In genomic region chr17:31537558-31537957, GRCh38 we compare ENCODE assay signal across 16 cellular contexts.
A peak's percentile ranks its signal among the peaks of the same experiment; 100 is the strongest.
DNase-seq lines count a peak whose midpoint lies in the region; ATAC-seq and TF ChIP-seq lines count a peak whose summit lies in the region.
"Had no signal": no experiment of that assay in that cellular context is flagged by ENCODE, and none has a peak within 500 bp of the region (broad histone marks: within the 10 kb centered on the region; RNA-seq: fewer than 3 reads in every experiment).

No MANE protein-coding gene starts in this region.

- H3K36me3 Mint-ChIP-seq in H9 (ENCODE audit: insufficient read depth in 1 of 3, low read depth in 3 of 3) (peaks cover 0 to 4% (median 0%) of the 10 kb centered on the region in 3 experiments; a peak in 3 of 7 replicates), T-helper 17 cell (ENCODE audit: low read depth) (peaks cover 2% of the 10 kb centered on the region), memory B cell (peaks cover 4% of the 10 kb centered on the region), osteocyte (ENCODE audit: unreplicated experiment) (no peaks in the 10 kb centered on the region)

- H4K8ac ChIP-seq in H9 (replicated peaks; ENCODE audit: insufficient read length, low read depth, low read length): no peak overlapping the region

- H4K5ac ChIP-seq in H9 (ENCODE audit: insufficient read length, low read depth, low read length): no peak overlapping the region

- no peak overlapping the region for H3K4ac ChIP-seq in H9 (ENCODE audit: low read depth, low read length)

- H3T11ph ChIP-seq in H9 (ENCODE audit: low read length): no peak overlapping the region

- no peaks in the 10 kb centered on the region for H3K9me3 ChIP-seq in H9 (ENCODE audit: control insufficient read depth, low read depth, low read length)
- H3K9me3 ChIP-seq in T-helper 17 cell (ENCODE audit: control insufficient read depth, low read length, poor library complexity, severe bottlenecking): no peaks in the 10 kb centered on the region
- H3K9me3 ChIP-seq: HAP-1, thoracic aorta had no signal

- ATAC-seq in T-helper 17 cell (no peak), memory B cell (ENCODE audit: low read depth) (no peak)
- ATAC-seq: Right ventricle myocardium inferior had no signal

- no peaks in the 10 kb centered on the region for H3K4me1 ChIP-seq in H9 (ENCODE audit: insufficient read depth, low read length)

- H3K27me3 Mint-ChIP-seq in H9 (ENCODE audit: low read depth) (no peaks in the 10 kb centered on the region; the same call in none of the 2 replicates), T-helper 17 cell (no peaks in the 10 kb centered on the region), memory B cell (no peaks in the 10 kb centered on the region), osteocyte (ENCODE audit: unreplicated experiment) (no peaks in the 10 kb centered on the region)

- no peak overlapping the region; the same call in 1 of the 2 replicates for H3K14ac ChIP-seq in H9 (ENCODE audit: insufficient read depth, low read length)

- no peak overlapping the region for H3K27ac Mint-ChIP-seq in H9
- H3K27ac Mint-ChIP-seq in T-helper 17 cell: peak overlapping the region; percentile 57
- H3K27ac Mint-ChIP-seq in memory B cell: no peak overlapping the region
- no peak overlapping the region for H3K27ac Mint-ChIP-seq in osteocyte (ENCODE audit: unreplicated experiment)
- H3K27ac Mint-ChIP-seq: activated naive CD4-positive, alpha-beta T cell treated with anti-CD3 and anti-CD28 coated beads for 36 hours had no signal

- H3K79me1 ChIP-seq in H9 (ENCODE audit: insufficient read depth, low read depth, low read length, poor library complexity, severe bottlenecking): no peaks in the 10 kb centered on the region

- H3K9ac ChIP-seq in H9 (ENCODE audit: extremely low read depth, insufficient read length, low read length): no peak overlapping the region

- H2BK12ac ChIP-seq in H9 (ENCODE audit: insufficient read length, low read depth, low read length): no peak overlapping the region

- no peak overlapping the region for H3K56ac ChIP-seq in H9 (ENCODE audit: insufficient read length, low read depth, low read length)

- no peaks in the 10 kb centered on the region for H3K79me2 ChIP-seq in H9 (ENCODE audit: insufficient read depth, low read length)

- no peak overlapping the region for H3K18ac ChIP-seq in H9 (ENCODE audit: insufficient read length, low read depth, low read length)

- H2BK15ac ChIP-seq in H9 (ENCODE audit: low read depth, low read length): no peak overlapping the region

- DNase-seq in COLO668 (lab: John Stamatoyannopoulos, UW; ENCODE audit: unreplicated experiment) (peak; percentile 64), H9 (peak; percentile 30), T-helper 17 cell (no peak), memory B cell (ENCODE audit: low spot score in 2 of 2) (no peak), inferior parietal cortex (ENCODE audit: extremely low spot score) (no peak), activated T-cell treated with anti-CD3 and anti-CD28 coated beads for 4 hours (no peak), osteocyte (ENCODE audit: extremely low spot score, unreplicated experiment) (no peak)
- no peak for DNase-seq in activated CD4-positive, alpha-beta T cell treated with anti-CD3 and anti-CD28 coated beads for 4 hours
- DNase-seq: activated CD4-positive, CD25-positive, alpha-beta regulatory T cell treated with anti-CD3 and anti-CD28 coated beads, Interleukin-2, amount 50 U/mL, for 72 hours; activated naive CD4-positive, alpha-beta T cell treated with anti-CD3 and anti-CD28 coated beads for 36 hours; NCI-H187; occipital lobe; stimulated activated CD4-positive, alpha-beta T cell treated with anti-CD3 and anti-CD28 coated beads, Interleukin-4, amount 100 ng/mL, for 24 hours had no signal

- H3K4me1 Mint-ChIP-seq in H9 (peaks cover 16 to 19% of the 10 kb centered on the region in 2 experiments), T-helper 17 cell (peaks cover 13% of the 10 kb centered on the region), memory B cell (peaks cover 54% of the 10 kb centered on the region), osteocyte (ENCODE audit: unreplicated experiment) (peaks cover 9% of the 10 kb centered on the region)

- H3K23me2 ChIP-seq in H9 (ENCODE audit: insufficient read length, low read depth, low read length, poor library complexity, severe bottlenecking): no peaks in the 10 kb centered on the region

- H4K20me1 ChIP-seq in H9 (ENCODE audit: control insufficient read depth, insufficient read depth, insufficient read length): no peaks in the 10 kb centered on the region

- no peak overlapping the region for H2AK5ac ChIP-seq in H9 (ENCODE audit: insufficient read length, low read length)

- WGBS in H9 (ENCODE audit: extremely low coverage, insufficient read length, low lambda C conversion rate): no CpG with 5 or more reads among the region's 9 CpGs

- H2BK120ac ChIP-seq in H9 (ENCODE audit: low read depth, low read length, poor library complexity, severe bottlenecking): no peak overlapping the region

- no peak overlapping the region for H3K4me3 Mint-ChIP-seq in H9
- H3K4me3 Mint-ChIP-seq in T-helper 17 cell: no peak overlapping the region
- peak overlapping the region; percentile 62 for H3K4me3 Mint-ChIP-seq in memory B cell
- H3K4me3 Mint-ChIP-seq in osteocyte (ENCODE audit: unreplicated experiment): no peak overlapping the region
- H3K4me3 Mint-ChIP-seq: activated naive CD4-positive, alpha-beta T cell treated with anti-CD3 and anti-CD28 coated beads for 36 hours had no signal

- H4K91ac ChIP-seq in H9 (ENCODE audit: insufficient read length, low read depth, low read length): no peak overlapping the region

- H2AFZ ChIP-seq in H9 (ENCODE audit: low read length): no peak overlapping the region

- H3K4me2 ChIP-seq in H9 (ENCODE audit: insufficient read depth, insufficient read length, low read length): no peak overlapping the region

- H3K9me3 Mint-ChIP-seq in H9 (0 out of 5 replicates have a peak, but pooled peaks cover 0 to 3% of the 10 kb centered on the region in 2 experiments), memory B cell (no peaks in the 10 kb centered on the region), osteocyte (ENCODE audit: unreplicated experiment) (no peaks in the 10 kb centered on the region)
- H3K9me3 Mint-ChIP-seq: activated naive CD4-positive, alpha-beta T cell treated with anti-CD3 and anti-CD28 coated beads for 36 hours had no signal

- H2BK5ac ChIP-seq in H9 (ENCODE audit: insufficient read length, low read length): no peak overlapping the region

- no peak overlapping the region for H3K23ac ChIP-seq in H9 (ENCODE audit: insufficient read length, low read depth, low read length)

- H3K27me3 ChIP-seq in H9 (ENCODE audit: insufficient read depth, low read length): no peaks in the 10 kb centered on the region

- no peak for TF ChIP-seq CTCF in H9 (conservative IDR thresholded peaks at IDR 0.05)
- TF ChIP-seq CTCF in osteocyte (IDR thresholded peaks at IDR 0.05): no peak

- H2BK20ac ChIP-seq in H9 (ENCODE audit: low read depth, low read length, poor library complexity, severe bottlenecking): no peak overlapping the region

- no peak overlapping the region for H3K27ac ChIP-seq in H9 (ENCODE audit: insufficient read length, low read depth, low read length)
- H3K27ac ChIP-seq: thoracic aorta had no signal

Comparison
In these comparisons a context has a peak if more than half of its experiments do, and no peak if none do; other contexts are left out.
1. DNase-seq: peak in COLO668 (single experiment) and H9 (single experiment); none in T-helper 17 cell (0 of 3), memory B cell (0 of 2), inferior parietal cortex (single experiment), activated CD4-positive, alpha-beta T cell treated with anti-CD3 and anti-CD28 coated beads for 4 hours (0 of 2), activated T-cell treated with anti-CD3 and anti-CD28 coated beads for 4 hours (single experiment) and osteocyte (single experiment).